8 cellular contexts compared by ENCODE assay signal in the genomic region with DNA sequence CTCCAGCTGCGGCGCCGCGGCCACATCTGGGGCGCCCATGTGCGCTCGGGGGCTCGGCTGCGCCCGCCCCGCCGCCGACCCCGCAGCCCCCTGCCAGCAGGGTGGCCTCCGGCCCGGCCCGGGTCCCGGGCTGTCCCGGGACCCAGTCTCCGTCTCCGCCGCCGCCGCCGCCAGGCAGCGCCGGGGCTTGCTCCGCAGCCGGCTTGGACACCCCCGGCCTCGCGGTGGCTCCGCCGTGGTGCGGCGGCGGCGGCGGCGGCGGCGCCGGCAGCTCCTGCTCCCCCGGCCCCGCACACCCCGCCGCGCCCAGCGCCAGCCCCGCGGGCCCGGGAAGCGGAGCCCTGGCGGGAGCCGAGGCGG. TPM values are rescaled to one million over a fixed set of nuclear protein-coding genes. Genes with fewer than 3 reads are reported as not detected.
DNase-seq lines count a peak whose midpoint lies in the region; ATAC-seq and TF ChIP-seq lines count a peak whose summit lies in the region.

No MANE protein-coding gene starts in this region.

- no peaks in the 10 kb centered on the region for H3K36me3 ChIP-seq in heart left ventricle
- no peaks in the 10 kb centered on the region for H3K36me3 ChIP-seq in hepatocyte (replicated peaks; ENCODE audit: insufficient read depth, low read depth)
- no peaks in the 10 kb centered on the region for H3K36me3 ChIP-seq in aorta (ENCODE audit: control insufficient read depth in 1 of 2, insufficient read depth in 2 of 2, low read length in 1 of 2)

- no peaks in the 10 kb centered on the region for H3K9me2 ChIP-seq in hepatocyte (replicated peaks; ENCODE audit: insufficient read depth)

- peak overlapping the region; percentile 26 to 67 (median 58) for H3K4me3 ChIP-seq in heart left ventricle
- H3K4me3 ChIP-seq in LNCaP clone FGC (ENCODE audit: low read depth, low read length): peak overlapping the region; percentile 38; the same call in 1 of the 2 replicates
- H3K4me3 ChIP-seq in hepatocyte: peak overlapping the region; percentile 65
- H3K4me3 ChIP-seq in aorta (ENCODE audit: low read length in 2 of 2): peak overlapping the region; percentile 94 to 97

- DNase-seq in heart left ventricle (no peak), Right ventricle myocardium superior (no peak), LNCaP clone FGC (ENCODE audit: low read depth) (no peak), hepatocyte (ENCODE audit: low spot score) (no peak), aorta (no peak), dermis blood vessel endothelial cell (no peak), NCI-H2196 (lab: John Stamatoyannopoulos, UW; ENCODE audit: unreplicated experiment) (no peak), dedifferentiated amniotic fluid mesenchymal stem cell (ENCODE audit: extremely low spot score) (no peak)

- intact Hi-C loops in heart left ventricle (cut with DNase I): loop anchor here in 3 of 10 donors (5.0 kb wide), 2 partner anchors 41 to 51 kb away; no protein-coding TSS in a partner anchor
- intact Hi-C loops in Right ventricle myocardium superior (cut with DNase I): no loop called here
- intact Hi-C loops in aorta (cut with DNase I): no loop called here

- WGBS in heart left ventricle, 4 donors: 0 to 1% (median 0%) methylated on average over 12 to 56 of the region's 56 CpGs
- WGBS in hepatocyte (ENCODE audit: low lambda C conversion rate, missing lambda C conversion rate): no CpG with 5 or more reads among the region's 56 CpGs
- WGBS in aorta, 2 donors: 0 to 1% methylated on average over 3 to 56 of the region's 56 CpGs

- H3K9me3 ChIP-seq in heart left ventricle (peaks cover 0 to 3% (median 0%) of the 10 kb centered on the region in 12 donors), hepatocyte (ENCODE audit: low read depth) (no peaks in the 10 kb centered on the region), aorta (ENCODE audit: control insufficient read depth, low read length) (no peaks in the 10 kb centered on the region)

- H3K79me2 ChIP-seq in hepatocyte: no peaks in the 10 kb centered on the region

- H3K4me2 ChIP-seq in hepatocyte: peak overlapping the region; percentile 100

- H2AFZ ChIP-seq in hepatocyte: peak overlapping the region; percentile 72

- H3K27ac ChIP-seq in heart left ventricle: peak overlapping the region in 3 of 12 donors; percentile 5 to 61 (median 57)
- H3K27ac ChIP-seq in hepatocyte: no peak overlapping the region
- no peak overlapping the region for H3K27ac ChIP-seq in aorta (ENCODE audit: low read depth in 1 of 2, low read length in 2 of 2)

- no peak for TF ChIP-seq POLR2A in heart left ventricle (IDR thresholded peaks at IDR 0.05)

- H3K4me1 ChIP-seq in heart left ventricle (peaks cover 0 to 28% (median 11%) of the 10 kb centered on the region in 12 donors), hepatocyte (ENCODE audit: insufficient read depth) (peaks cover 16% of the 10 kb centered on the region), aorta (ENCODE audit: control insufficient read depth in 1 of 2, insufficient read depth in 2 of 2, low read length in 2 of 2) (no peaks in the 10 kb centered on the region)

- no peaks in the 10 kb centered on the region for H4K20me1 ChIP-seq in hepatocyte (ENCODE audit: insufficient read depth, poor library complexity, severe bottlenecking)

- no peak for ATAC-seq in heart left ventricle
- ATAC-seq in Right ventricle myocardium superior (ENCODE audit: poor library complexity): no peak
- ATAC-seq in aorta (ENCODE audit: low FRiP score): no peak

- H3K27me3 ChIP-seq in heart left ventricle: peaks cover 8 to 58% (median 41%) of the 10 kb centered on the region in 9 donors
- H3K27me3 ChIP-seq in hepatocyte: peaks cover 67% of the 10 kb centered on the region
- no peaks in the 10 kb centered on the region for H3K27me3 ChIP-seq in aorta (ENCODE audit: control insufficient read depth in 1 of 2, insufficient read depth in 2 of 2, low read length in 1 of 2)

- no peak for TF ChIP-seq CTCF in heart left ventricle (IDR thresholded peaks at IDR 0.05)
- no peak for TF ChIP-seq CTCF in LNCaP clone FGC (IDR thresholded peaks at IDR 0.05; ENCODE audit: control insufficient read depth, extremely low read depth, insufficient read depth)
- TF ChIP-seq CTCF in hepatocyte (IDR thresholded peaks at IDR 0.05; ENCODE audit: poor library complexity): no peak

RNA-seq across cellular contexts. Expression of a gene that starts 0.2 kb away (rescaled TPM):
- total RNA-seq in heart left ventricle: 1 to 10 TPM in 7 of 9 donors, under 1 TPM in 2; 0.46 to 2.9 (median 1.7) TPM
- under 1 TPM; 0.58 to 0.80 TPM for polyA plus RNA-seq in heart left ventricle
- 1.5 TPM for total RNA-seq in Right ventricle myocardium superior
- 1.4 and 1.7 TPM in 2 replicates for total RNA-seq in hepatocyte
- 0.76 and 1.7 TPM in 2 replicates for polyA plus RNA-seq in hepatocyte
- total RNA-seq in aorta: 10 to 100 TPM; 42.9 to 94.9 TPM
- polyA plus RNA-seq in aorta: 1 to 10 TPM; 2.0 to 5.4 TPM
- 0.09 and 0.17 TPM in 2 replicates for total RNA-seq in dermis blood vessel endothelial cell

Comparison
In these comparisons a context has a peak if more than half of its experiments do, and no peak if none do; other contexts are left out.
1. H3K4me3 ChIP-seq: peak in every context shown above with its lines; median percentile 96 in aorta; 65 in hepatocyte; 58 in heart left ventricle; 38 in LNCaP clone FGC.
2. RNA of a gene that starts 0.2 kb away (total RNA-seq): 42.9 to 94.9 TPM in aorta; 1.4 to 1.7 TPM in hepatocyte, 0.46 to 2.9 TPM in heart left ventricle, 1.5 TPM in Right ventricle myocardium superior (single experiment) and 0.09 to 0.17 TPM in dermis blood vessel endothelial cell; every median in the first group is over 10 times any median in the second.